In the genomic region with DNA sequence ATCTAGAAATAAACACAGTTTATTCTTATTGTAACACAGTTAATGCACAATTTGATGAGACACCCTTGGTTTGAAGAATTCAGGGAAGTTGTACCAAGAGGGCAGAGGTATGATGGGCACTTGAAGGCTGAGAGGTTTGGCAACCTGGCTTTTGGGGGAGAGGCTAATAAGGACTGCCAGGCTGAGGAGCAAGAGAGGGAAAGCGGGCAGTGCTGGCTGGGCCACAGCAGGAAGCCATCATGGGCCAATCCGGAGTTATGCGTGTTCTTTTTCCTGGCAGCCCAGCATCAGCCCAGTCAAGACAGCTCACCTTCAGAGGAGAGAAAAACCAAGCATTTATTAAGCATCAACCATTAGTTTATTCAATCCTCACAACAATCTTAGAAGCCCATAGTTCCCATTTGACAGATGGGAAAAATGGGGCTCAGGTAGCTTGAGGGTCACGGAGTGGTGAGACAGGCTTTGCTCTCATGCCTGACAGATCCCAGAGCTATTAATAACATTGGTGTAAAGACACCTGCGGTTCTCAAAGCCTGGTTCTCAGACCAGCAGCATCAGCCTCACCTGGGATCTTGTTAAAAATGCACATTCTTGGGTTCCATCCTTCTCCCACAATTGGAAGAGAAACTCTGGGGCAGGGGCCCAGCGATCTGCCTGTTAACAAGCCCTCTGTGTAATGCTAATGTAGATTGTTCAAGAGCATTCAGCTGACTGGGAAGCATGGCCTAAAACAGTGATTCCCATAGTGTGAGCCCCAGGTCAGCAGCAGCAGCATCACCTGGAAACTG, we compare ENCODE assay signal across 1 cellular context.
TF ChIP-seq lines count a peak whose summit lies in the region.

No MANE protein-coding gene starts in this region.

TF ChIP-seq in GM23338, 12 proteins besides CTCF, POLR2A, EP300 and RAD21 (continued from another document):
- TF ChIP-seq, protein P1, sequence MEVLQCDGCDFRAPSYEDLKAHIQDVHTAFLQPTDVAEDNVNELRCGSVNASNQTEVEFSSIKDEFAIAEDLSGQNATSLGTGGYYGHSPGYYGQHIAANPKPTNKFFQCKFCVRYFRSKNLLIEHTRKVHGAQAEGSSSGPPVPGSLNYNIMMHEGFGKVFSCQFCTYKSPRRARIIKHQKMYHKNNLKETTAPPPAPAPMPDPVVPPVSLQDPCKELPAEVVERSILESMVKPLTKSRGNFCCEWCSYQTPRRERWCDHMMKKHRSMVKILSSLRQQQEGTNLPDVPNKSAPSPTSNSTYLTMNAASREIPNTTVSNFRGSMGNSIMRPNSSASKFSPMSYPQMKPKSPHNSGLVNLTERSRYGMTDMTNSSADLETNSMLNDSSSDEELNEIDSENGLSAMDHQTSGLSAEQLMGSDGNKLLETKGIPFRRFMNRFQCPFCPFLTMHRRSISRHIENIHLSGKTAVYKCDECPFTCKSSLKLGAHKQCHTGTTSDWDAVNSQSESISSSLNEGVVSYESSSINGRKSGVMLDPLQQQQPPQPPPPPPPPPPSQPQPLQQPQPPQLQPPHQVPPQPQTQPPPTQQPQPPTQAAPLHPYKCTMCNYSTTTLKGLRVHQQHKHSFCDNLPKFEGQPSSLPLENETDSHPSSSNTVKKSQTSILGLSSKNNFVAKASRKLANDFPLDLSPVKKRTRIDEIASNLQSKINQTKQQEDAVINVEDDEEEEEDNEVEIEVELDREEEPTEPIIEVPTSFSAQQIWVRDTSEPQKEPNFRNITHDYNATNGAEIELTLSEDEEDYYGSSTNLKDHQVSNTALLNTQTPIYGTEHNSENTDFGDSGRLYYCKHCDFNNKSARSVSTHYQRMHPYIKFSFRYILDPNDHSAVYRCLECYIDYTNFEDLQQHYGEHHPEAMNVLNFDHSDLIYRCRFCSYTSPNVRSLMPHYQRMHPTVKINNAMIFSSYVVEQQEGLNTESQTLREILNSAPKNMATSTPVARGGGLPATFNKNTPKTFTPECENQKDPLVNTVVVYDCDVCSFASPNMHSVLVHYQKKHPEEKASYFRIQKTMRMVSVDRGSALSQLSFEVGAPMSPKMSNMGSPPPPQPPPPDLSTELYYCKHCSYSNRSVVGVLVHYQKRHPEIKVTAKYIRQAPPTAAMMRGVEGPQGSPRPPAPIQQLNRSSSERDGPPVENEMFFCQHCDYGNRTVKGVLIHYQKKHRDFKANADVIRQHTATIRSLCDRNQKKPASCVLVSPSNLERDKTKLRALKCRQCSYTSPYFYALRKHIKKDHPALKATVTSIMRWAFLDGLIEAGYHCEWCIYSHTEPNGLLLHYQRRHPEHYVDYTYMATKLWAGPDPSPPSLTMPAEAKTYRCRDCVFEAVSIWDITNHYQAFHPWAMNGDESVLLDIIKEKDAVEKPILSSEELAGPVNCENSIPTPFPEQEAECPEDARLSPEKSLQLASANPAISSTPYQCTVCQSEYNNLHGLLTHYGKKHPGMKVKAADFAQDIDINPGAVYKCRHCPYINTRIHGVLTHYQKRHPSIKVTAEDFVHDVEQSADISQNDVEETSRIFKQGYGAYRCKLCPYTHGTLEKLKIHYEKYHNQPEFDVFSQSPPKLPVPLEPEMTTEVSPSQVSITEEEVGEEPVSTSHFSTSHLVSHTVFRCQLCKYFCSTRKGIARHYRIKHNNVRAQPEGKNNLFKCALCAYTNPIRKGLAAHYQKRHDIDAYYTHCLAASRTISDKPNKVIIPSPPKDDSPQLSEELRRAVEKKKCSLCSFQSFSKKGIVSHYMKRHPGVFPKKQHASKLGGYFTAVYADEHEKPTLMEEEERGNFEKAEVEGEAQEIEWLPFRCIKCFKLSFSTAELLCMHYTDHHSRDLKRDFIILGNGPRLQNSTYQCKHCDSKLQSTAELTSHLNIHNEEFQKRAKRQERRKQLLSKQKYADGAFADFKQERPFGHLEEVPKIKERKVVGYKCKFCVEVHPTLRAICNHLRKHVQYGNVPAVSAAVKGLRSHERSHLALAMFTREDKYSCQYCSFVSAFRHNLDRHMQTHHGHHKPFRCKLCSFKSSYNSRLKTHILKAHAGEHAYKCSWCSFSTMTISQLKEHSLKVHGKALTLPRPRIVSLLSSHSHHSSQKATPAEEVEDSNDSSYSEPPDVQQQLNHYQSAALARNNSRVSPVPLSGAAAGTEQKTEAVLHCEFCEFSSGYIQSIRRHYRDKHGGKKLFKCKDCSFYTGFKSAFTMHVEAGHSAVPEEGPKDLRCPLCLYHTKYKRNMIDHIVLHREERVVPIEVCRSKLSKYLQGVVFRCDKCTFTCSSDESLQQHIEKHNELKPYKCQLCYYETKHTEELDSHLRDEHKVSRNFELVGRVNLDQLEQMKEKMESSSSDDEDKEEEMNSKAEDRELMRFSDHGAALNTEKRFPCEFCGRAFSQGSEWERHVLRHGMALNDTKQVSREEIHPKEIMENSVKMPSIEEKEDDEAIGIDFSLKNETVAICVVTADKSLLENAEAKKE (CRISPR knock-in tag; IDR thresholded peaks at IDR 0.05): peak; percentile 61; the same call in 1 of the 2 replicates
- no peak for TF ChIP-seq ZNF114 (CRISPR knock-in tag; IDR thresholded peaks at IDR 0.05)
